Comparison of ENCODE assay signal across 18 cellular contexts in genomic region chr17:46815474-46816353, GRCh38. TPM values are rescaled to one million over a fixed set of nuclear protein-coding genes. Genes with fewer than 3 reads are reported as not detected.
A peak's percentile ranks its signal among the peaks of the same experiment; 100 is the strongest.
DNase-seq lines count a peak whose midpoint lies in the region; ATAC-seq, FAIRE-seq and TF ChIP-seq lines count a peak whose summit lies in the region.
"Had no signal": no experiment of that assay in that cellular context is flagged by ENCODE, and none has a peak within 500 bp of the region (broad histone marks: within the 10 kb centered on the region; RNA-seq: fewer than 3 reads in every experiment).

No MANE protein-coding gene starts in this region.

- no peaks in the 10 kb centered on the region for H3K79me2 ChIP-seq in GM23338 (replicated peaks; ENCODE audit: insufficient read depth)

- H3K4me2 ChIP-seq in GM23338 = 0 out of 2 replicates have a peak overlapping the region, but pooled peaks have one; percentile 89
- H3K4me2 ChIP-seq: SK-N-SH had no signal

- H3K27ac Mint-ChIP-seq in GM23338 = no peak overlapping the region
- H3K27ac Mint-ChIP-seq in WTC11 = no peak overlapping the region

- H3K36me3 Mint-ChIP-seq in GM23338 (ENCODE audit: low read depth) (no peaks in the 10 kb centered on the region), WTC11 (no peaks in the 10 kb centered on the region)

- H3F3A ChIP-seq in GM23338 (replicated peaks; ENCODE audit: low read depth) = peaks cover 14% of the 10 kb centered on the region

- H4K20me1 ChIP-seq in GM23338 (replicated peaks; ENCODE audit: insufficient read depth) = no peaks in the 10 kb centered on the region

- POLR2A ChIA-PET in WTC11 (lab: Charles Lee) = interaction anchor here (0.6 to 1.4 kb wide), 2 partner anchors 10 to 19 kb away, joined by 3 read pairs; no protein-coding TSS in a partner anchor

- H3K9me3 ChIP-seq in neuron (ENCODE audit: low read length) (no peaks in the 10 kb centered on the region), small intestine (ENCODE audit: control insufficient read depth, low read depth) (no peaks in the 10 kb centered on the region)
- H3K9me3 ChIP-seq: SK-N-SH had no signal

- H3K27me3 ChIP-seq in GM23338 (ENCODE audit: insufficient read depth) (peaks cover 77% of the 10 kb centered on the region), neuron (ENCODE audit: insufficient read depth, low read length) (no peaks in the 10 kb centered on the region), small intestine (ENCODE audit: control insufficient read depth in 2 of 2, insufficient read depth in 2 of 2, low read length in 2 of 2) (peaks cover 6 to 60% of the 10 kb centered on the region in 2 donors)

- H3K27ac ChIP-seq in GM23338 (ENCODE audit: low read depth) (no peak overlapping the region), small intestine (ENCODE audit: low read depth in 1 of 2, low read length in 1 of 2) (no peak overlapping the region)
- H3K27ac ChIP-seq: C4-2B had no signal

- intact Hi-C loops in left ventricle myocardium superior (cut with micrococcal nuclease) = no loop called here

- CTCF ChIA-PET in WTC11 (lab: Charles Lee) = interaction anchor here (0.7 to 1.6 kb wide), 3 partner anchors 17 to 31 kb away, joined by 3 to 4 read pairs (median 3); no protein-coding TSS in a partner anchor

- H3K9me2 ChIP-seq in GM23338 (ENCODE audit: insufficient read depth) = no peaks in the 10 kb centered on the region
- H3K9me2 ChIP-seq: SK-N-SH had no signal

- H2AFZ ChIP-seq in GM23338 (no peak overlapping the region), neuron (ENCODE audit: low read depth, low read length) (no peak overlapping the region)

- H3K9me3 Mint-ChIP-seq in GM23338 (no peaks in the 10 kb centered on the region), WTC11 (no peaks in the 10 kb centered on the region)

- H3K27me3 Mint-ChIP-seq in GM23338 (ENCODE audit: insufficient read depth, low read depth, poor library complexity) = peaks cover 68% of the 10 kb centered on the region
- H3K27me3 Mint-ChIP-seq in WTC11 (ENCODE audit: low read depth) = peaks cover 46% of the 10 kb centered on the region

- DNase-seq in GM23338 (ENCODE audit: low spot score) (no peak), WTC11 (ENCODE audit: low spot score) (no peak), left ventricle myocardium superior (no peak), NCI-H510A treated with DMSO at 0.1 percent for 48 hours (lab: John Stamatoyannopoulos, UW) (no peak), NCI-H1092 treated with DMSO at 0.1 percent for 48 hours (lab: John Stamatoyannopoulos, UW) (no peak), small intestine (no peak)
- DNase-seq: KG1, NCI-H2081 treated with DMSO at 0.1 percent for 48 hours, NCI-H524, SHP77, SK-N-SH had no signal

- no peak for FAIRE-seq in small intestine (lab: Jason Lieb, UNC)
- FAIRE-seq: A204.1, GM19239, RCC 7860 had no signal

- 81 to 82% (median 82%) methylated on average over 12 of the region's 12 CpGs for whole genome bisulfite sequencing in small intestine, 3 donors

- no peaks in the 10 kb centered on the region for H3K36me3 ChIP-seq in GM23338 (ENCODE audit: insufficient read depth)
- H3K36me3 ChIP-seq in neuron (ENCODE audit: insufficient read depth, low read length) = peaks cover 5% of the 10 kb centered on the region
- no peaks in the 10 kb centered on the region for H3K36me3 ChIP-seq in small intestine (ENCODE audit: control insufficient read depth in 2 of 2, insufficient read depth in 2 of 2, low read length in 2 of 2)

- H3K4me1 ChIP-seq in GM23338 (ENCODE audit: insufficient read depth) = peaks cover 48% of the 10 kb centered on the region
- H3K4me1 ChIP-seq in neuron (ENCODE audit: insufficient read depth, low read length) = peaks cover 35% of the 10 kb centered on the region
- H3K4me1 ChIP-seq in small intestine (ENCODE audit: control insufficient read depth in 2 of 2, insufficient read depth in 1 of 2, low read depth in 1 of 2, low read length in 1 of 2) = peaks cover 0 to 13% of the 10 kb centered on the region in 2 donors

- no peak for TF ChIP-seq CTCF in GM23338 (conservative IDR thresholded peaks at IDR 0.05; ENCODE audit: low read depth in 2 of 2)
- no peak for TF ChIP-seq CTCF in WTC11 (IDR thresholded peaks at IDR 0.05)

- ATAC-seq in GM23338 = no peak
- no peak for ATAC-seq in WTC11
- ATAC-seq in esophagus mucosa = peak; percentile 78
- ATAC-seq in left ventricle myocardium superior = no peak
- ATAC-seq: HCT116 had no signal

- peaks cover 72% of the 10 kb centered on the region for H3K4me1 Mint-ChIP-seq in GM23338
- H3K4me1 Mint-ChIP-seq in WTC11 = peaks cover 73% of the 10 kb centered on the region

- H3K4me3 ChIP-seq in GM23338 (no peak overlapping the region), neuron (ENCODE audit: low read length) (peak overlapping the region; percentile 58), small intestine (ENCODE audit: low read depth in 1 of 2, low read length in 2 of 2) (no peak overlapping the region)

- H3K4me3 Mint-ChIP-seq in GM23338 (no peak overlapping the region), WTC11 (peak overlapping the region; percentile 80)

TF ChIP-seq in GM23338, 12 proteins besides CTCF, POLR2A, EP300 and RAD21 (continues in another document):
- TF ChIP-seq NANOG (IDR thresholded peaks at IDR 0.05; ENCODE audit: borderline replicate concordance) (no peak), ZNF331 (CRISPR knock-in tag; IDR thresholded peaks at IDR 0.05; ENCODE audit: low read depth) (no peak), ETS1 (IDR thresholded peaks at IDR 0.05) (no peak), STAT1 (IDR thresholded peaks at IDR 0.05; ENCODE audit: unreplicated experiment) (no peak)

TF ChIP-seq in WTC11, 78 proteins besides CTCF, POLR2A, EP300 and RAD21:
- TF ChIP-seq CREB1 (CRISPR knock-in tag; IDR thresholded peaks at IDR 0.05) = no peak
- TF ChIP-seq ZNF263 (CRISPR knock-in tag; IDR thresholded peaks at IDR 0.05; ENCODE audit: low read depth) = no peak
- TF ChIP-seq IRF2 (CRISPR knock-in tag; IDR thresholded peaks at IDR 0.05; ENCODE audit: borderline replicate concordance, low read depth) = no peak
- no peak for TF ChIP-seq TP53 (CRISPR knock-in tag; IDR thresholded peaks at IDR 0.05)
- no peak for TF ChIP-seq ELF4 (CRISPR knock-in tag; IDR thresholded peaks at IDR 0.05; ENCODE audit: low read depth)
- no peak for TF ChIP-seq NR1H2 (CRISPR knock-in tag; IDR thresholded peaks at IDR 0.05)
- no peak for TF ChIP-seq E2F1 (CRISPR knock-in tag; IDR thresholded peaks at IDR 0.05)
- no peak for TF ChIP-seq AFF4 (CRISPR knock-in tag; IDR thresholded peaks at IDR 0.05; ENCODE audit: borderline replicate concordance)
- no peak for TF ChIP-seq RELA (CRISPR knock-in tag; IDR thresholded peaks at IDR 0.05; ENCODE audit: borderline replicate concordance)
- no peak for TF ChIP-seq OVOL2 (CRISPR knock-in tag; IDR thresholded peaks at IDR 0.05; ENCODE audit: borderline replicate concordance)

RNA-seq across cellular contexts. Expression of gene WNT3, which starts 2.8 kb away (rescaled TPM):
- total RNA-seq in GM23338 (2014; rRNA removed; shearing (Covaris generic)) = 2.7 and 3.6 TPM in 2 replicates
- polyA plus RNA-seq in GM23338 (2016; fragmentation: Nextera tagmentation; extraction: Ambion mirVana) = 2.8 and 3.4 TPM in 2 replicates
- 6.5 to 14.1 TPM (median 6.7 TPM) in 3 replicates for total RNA-seq in WTC11 (2021)
- 5.9 TPM for total RNA-seq in esophagus mucosa
- total RNA-seq in left ventricle myocardium superior = 0.92 TPM
- 1 to 10 TPM; 2.9 to 8.9 (median 5.4) TPM for polyA plus RNA-seq in small intestine

RNA-seq across cellular contexts. Expression of gene WNT9B, which starts 35.7 kb away (rescaled TPM):
- total RNA-seq in GM23338 (2014; rRNA removed; shearing (Covaris generic)) = 0.17 and 0.62 TPM in 2 replicates
- polyA plus RNA-seq in GM23338 (2016; fragmentation: Nextera tagmentation; extraction: Ambion mirVana) (not detected in 2 replicates), small intestine (under 1 TPM; 0.22 to 0.63 (median 0.54) TPM)
- total RNA-seq in WTC11 (2021) (0.41 to 0.87 TPM (median 0.44 TPM) in 3 replicates), esophagus mucosa (not detected), left ventricle myocardium superior (0.42 TPM)
- polyA plus RNA-seq: SK-N-SH had no signal
